In the genomic region with DNA sequence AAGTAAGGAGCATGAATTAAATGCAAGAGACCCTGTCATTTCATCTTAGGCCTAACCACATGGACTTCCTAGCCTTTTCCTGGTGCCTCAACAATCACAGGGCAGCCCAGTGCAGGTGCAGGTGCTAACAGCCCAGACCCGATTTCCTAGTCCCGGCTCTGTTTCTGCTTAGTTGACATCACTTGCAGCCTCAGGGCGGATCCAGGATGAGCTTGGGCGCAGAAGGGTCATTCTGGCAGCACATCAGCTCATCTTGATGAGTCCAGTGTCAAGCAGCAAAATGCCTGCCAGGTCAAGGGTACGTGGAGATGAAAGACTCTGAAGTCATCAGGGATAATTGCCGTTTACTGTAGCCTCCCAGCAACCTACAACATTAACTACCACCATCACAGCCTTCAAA, we compare ENCODE assay signal across 21 cellular contexts. TPM values are rescaled to one million over a fixed set of nuclear protein-coding genes. Genes with fewer than 3 reads are reported as not detected.
"Had no signal": no experiment of that assay in that cellular context is flagged by ENCODE, and none has a peak within 500 bp of the region (broad histone marks: within the 10 kb centered on the region; RNA-seq: fewer than 3 reads in every experiment).

No MANE protein-coding gene starts in this region.

- H3K9me3 ChIP-seq: right atrium auricular region, suprapubic skin, vagina had no signal

- H3K27ac ChIP-seq: vagina had no signal

- H3K27me3 ChIP-seq: right atrium auricular region, suprapubic skin, vagina had no signal

- DNase-seq: activated CD4-positive, alpha-beta T cell treated with anti-CD3 and anti-CD28 coated beads, Interleukin-2, amount 50 U/mL, for 4 hours; activated naive CD4-positive, alpha-beta T cell; activated naive CD8-positive, alpha-beta T cell treated with anti-CD3 and anti-CD28 coated beads, Interleukin-2, amount 10 ng/mL, durations not matched to agents 7 days and 5 days; effector memory CD8-positive, alpha-beta T cell; foreskin fibroblast; hippocampal formation; nephron progenitor cell; occipital lobe; stimulated activated CD4-positive, alpha-beta T cell treated with anti-CD3 and anti-CD28 coated beads, Interleukin-2, amount 100 ng/mL, for 24 hours; stimulated activated naive CD8-positive, alpha-beta T cell treated with anti-CD3 and anti-CD28 coated beads, Interleukin-15, amount 100 ng/mL, for 72 hours; trophoblast cell had no signal

- ATAC-seq: effector memory CD8-positive, alpha-beta T cell; left lobe of liver; stimulated activated naive CD8-positive, alpha-beta T cell treated with anti-CD3 and anti-CD28 coated beads, Interleukin-15, amount 100 ng/mL, for 72 hours had no signal

- H3K36me3 ChIP-seq: right atrium auricular region, suprapubic skin, vagina had no signal

- H3K4me3 ChIP-seq: lung, right atrium auricular region, suprapubic skin, vagina had no signal

RNA-seq across cellular contexts. Expression of a gene that starts 39.5 kb away (rescaled TPM):
- total RNA-seq: dermis microvascular lymphatic vessel endothelial cell had no signal

RNA-seq across cellular contexts. Expression of a gene that starts 54.4 kb away (rescaled TPM):
- total RNA-seq: activated CD8-positive, alpha-beta memory T cell treated with anti-CD3 and anti-CD28 coated beads for 36 hours; activated naive CD8-positive, alpha-beta T cell treated with anti-CD3 and anti-CD28 coated beads, Interleukin-2, amount 10 ng/mL, durations not matched to agents 7 days and 5 days; cardiac septum; dermis microvascular lymphatic vessel endothelial cell; left lobe of liver; lung; posterior vena cava; right atrium auricular region; suprapubic skin; T-helper 2 cell treated with Interferon-gamma antibody and Interleukin-4, amounts not matched to agents 100 ng/mL and 5 ng/mL, for 36 hours; vagina had no signal
